21 cellular contexts compared by ENCODE assay signal in the genomic region with DNA sequence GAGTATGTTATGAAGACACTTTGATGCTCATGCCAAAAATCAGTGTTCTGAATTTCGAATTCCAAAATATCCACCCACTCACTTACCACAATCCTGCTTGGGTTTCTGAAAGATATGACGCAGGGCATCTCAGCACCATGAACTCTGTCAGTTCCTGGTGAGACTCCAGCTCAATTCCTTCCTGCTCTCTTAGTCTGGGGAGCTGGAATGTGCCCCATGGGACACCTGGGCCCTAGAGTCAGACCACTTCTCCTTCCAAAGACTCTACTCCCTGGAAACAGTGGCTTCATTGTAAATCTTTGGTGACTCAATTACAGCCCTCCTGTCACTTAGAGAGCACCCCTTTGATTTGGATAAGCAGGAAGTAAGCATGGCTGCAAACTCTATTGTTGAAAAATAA. TPM values are rescaled to one million over a fixed set of nuclear protein-coding genes. Genes with fewer than 3 reads are reported as not detected.
A peak's percentile ranks its signal among the peaks of the same experiment; 100 is the strongest.
DNase-seq lines count a peak whose midpoint lies in the region; ATAC-seq and TF ChIP-seq lines count a peak whose summit lies in the region.
"Had no signal": no experiment of that assay in that cellular context is flagged by ENCODE, and none has a peak within 500 bp of the region (broad histone marks: within the 10 kb centered on the region; RNA-seq: fewer than 3 reads in every experiment).

No MANE protein-coding gene starts in this region.

- DNase-seq in DMS79 (lab: John Stamatoyannopoulos, UW) (peak; percentile 91), NCI-H1417 (lab: John Stamatoyannopoulos, UW) (peak; percentile 43 to 85 (median 77)), adipocyte (ENCODE audit: low read depth) (peak; percentile 3), osteocyte (ENCODE audit: extremely low spot score, unreplicated experiment) (peak; percentile 30), SKM-1 (lab: John Stamatoyannopoulos, UW; ENCODE audit: unreplicated experiment) (no peak), T1000 (lab: John Stamatoyannopoulos, UW) (no peak), foreskin keratinocyte (no peak), GM13977 (ENCODE audit: low spot score) (no peak)
- DNase-seq: activated CD8-positive, alpha-beta T cell treated with anti-CD3 and anti-CD28 coated beads, Interleukin-2, amount 10 ng/mL, durations not matched to agents 7 days and 5 days; activated T-cell treated with anti-CD3 and anti-CD28 coated beads, Interleukin-2, amount 50 U/mL, for 72 hours; mesendoderm; MV-4-11; NCI-H2171; NK-92 treated with Interleukin-12 subunit alpha and Interleukin-12 subunit beta, amount 100 ng/mL, for 24 hours had no signal

- no peak overlapping the region for H3K4me3 ChIP-seq in adipocyte (ENCODE audit: low read length)

- no peak overlapping the region for H3K9ac ChIP-seq in adipocyte (ENCODE audit: low read length)

- H3K4me1 ChIP-seq in adipocyte (ENCODE audit: control insufficient read depth, insufficient read depth, low read length): no peaks in the 10 kb centered on the region
- no peaks in the 10 kb centered on the region for H3K4me1 ChIP-seq in foreskin keratinocyte

- no peaks in the 10 kb centered on the region for H3K36me3 Mint-ChIP-seq in osteocyte (ENCODE audit: unreplicated experiment)
- H3K36me3 Mint-ChIP-seq: activated naive CD4-positive, alpha-beta T cell treated with anti-CD3 and anti-CD28 coated beads, Interleukin-2, amount 50 U/mL, for 72 hours; brain; natural killer cell treated with Interleukin-12 subunit alpha and Interleukin-12 subunit beta and Interleukin-15 and Interleukin-18, amount 100 ng/mL, for 72 hours; WTC11 had no signal

- H3K4me1 Mint-ChIP-seq in osteocyte (ENCODE audit: unreplicated experiment): no peaks in the 10 kb centered on the region
- H3K4me1 Mint-ChIP-seq: brain had no signal

- in situ Hi-C loops in GM13977 (cut with MboI; ENCODE audit: low pct_unique_long_range_greater_than_20kb, low sequenced_read_pairs, unreplicated experiment): loop anchor here (10.0 kb wide), 1 partner anchor 149 kb away; no protein-coding TSS in a partner anchor

- no peaks in the 10 kb centered on the region for H3K9me3 ChIP-seq in adipocyte (ENCODE audit: control insufficient read depth, low read length)

- H3K27me3 ChIP-seq in adipocyte (replicated peaks; ENCODE audit: control insufficient read depth, insufficient read depth, low read length) (peaks cover 15% of the 10 kb centered on the region), foreskin keratinocyte (peaks cover 6% of the 10 kb centered on the region)

- ATAC-seq in foreskin keratinocyte: no peak
- ATAC-seq: activated CD8-positive, alpha-beta T cell treated with anti-CD3 and anti-CD28 coated beads, Interleukin-2, amount 10 ng/mL, durations not matched to agents 7 days and 5 days; activated naive CD4-positive, alpha-beta T cell treated with anti-CD3 and anti-CD28 coated beads, Interleukin-2, amount 50 U/mL, for 72 hours; activated T-cell treated with anti-CD3 and anti-CD28 coated beads, Interleukin-2, amount 50 U/mL, for 72 hours; natural killer cell treated with Interleukin-12 subunit alpha and Interleukin-12 subunit beta and Interleukin-15 and Interleukin-18, amount 100 ng/mL, for 72 hours; WTC11 had no signal

- H3K9me3 Mint-ChIP-seq in osteocyte (ENCODE audit: unreplicated experiment): no peaks in the 10 kb centered on the region
- H3K9me3 Mint-ChIP-seq: activated naive CD4-positive, alpha-beta T cell treated with anti-CD3 and anti-CD28 coated beads, Interleukin-2, amount 50 U/mL, for 72 hours; activated T-cell treated with anti-CD3 and anti-CD28 coated beads, Interleukin-2, amount 50 U/mL, for 72 hours; brain; natural killer cell treated with Interleukin-12 subunit alpha and Interleukin-12 subunit beta and Interleukin-15 and Interleukin-18, amount 100 ng/mL, for 72 hours had no signal

- no peak overlapping the region for H3K27ac Mint-ChIP-seq in osteocyte (ENCODE audit: unreplicated experiment)
- H3K27ac Mint-ChIP-seq: activated CD8-positive, alpha-beta T cell treated with anti-CD3 and anti-CD28 coated beads, Interleukin-2, amount 10 ng/mL, durations not matched to agents 7 days and 5 days; activated naive CD4-positive, alpha-beta T cell treated with anti-CD3 and anti-CD28 coated beads, Interleukin-2, amount 50 U/mL, for 72 hours; activated T-cell treated with anti-CD3 and anti-CD28 coated beads, Interleukin-2, amount 50 U/mL, for 72 hours; B cell; brain; natural killer cell treated with Interleukin-12 subunit alpha and Interleukin-12 subunit beta and Interleukin-15 and Interleukin-18, amount 100 ng/mL, for 72 hours; WTC11 had no signal

- H3K27me3 Mint-ChIP-seq in osteocyte (ENCODE audit: unreplicated experiment): peaks cover 2% of the 10 kb centered on the region
- H3K27me3 Mint-ChIP-seq: B cell had no signal

- no peak overlapping the region for H3K4me3 Mint-ChIP-seq in osteocyte (ENCODE audit: unreplicated experiment)
- H3K4me3 Mint-ChIP-seq: activated CD8-positive, alpha-beta T cell treated with anti-CD3 and anti-CD28 coated beads, Interleukin-2, amount 10 ng/mL, durations not matched to agents 7 days and 5 days; activated T-cell treated with anti-CD3 and anti-CD28 coated beads, Interleukin-2, amount 50 U/mL, for 72 hours; B cell; brain; natural killer cell treated with Interleukin-12 subunit alpha and Interleukin-12 subunit beta and Interleukin-15 and Interleukin-18, amount 100 ng/mL, for 72 hours; WTC11 had no signal

- no peaks in the 10 kb centered on the region for H3K36me3 ChIP-seq in adipocyte (ENCODE audit: control insufficient read depth, insufficient read depth, low read length, severe bottlenecking)

- no peak overlapping the region for H3K27ac ChIP-seq in foreskin keratinocyte
- H3K27ac ChIP-seq: HL-60 had no signal

- TF ChIP-seq CTCF in osteocyte (IDR thresholded peaks at IDR 0.05) (no peak), foreskin keratinocyte (conservative IDR thresholded peaks at IDR 0.05) (no peak), GM13977 (IDR thresholded peaks at IDR 0.05; ENCODE audit: extremely low read depth, insufficient read depth, missing control alignments) (no peak)

RNA-seq across cellular contexts. Expression of gene CD86, which starts 50.5 kb away (rescaled TPM):
- total RNA-seq in osteocyte: not detected in 2 replicates
- 0.49 and 0.92 TPM in 2 replicates for total RNA-seq in foreskin keratinocyte
- 0.61 and 0.68 TPM in 2 replicates for polyA plus RNA-seq in foreskin keratinocyte
- total RNA-seq: fibroblast of villous mesenchyme had no signal

Comparison
In these comparisons a context has a peak if more than half of its experiments do, and no peak if none do; other contexts are left out.
1. DNase-seq: peak in DMS79 (single experiment), NCI-H1417 (3 of 3), adipocyte (single experiment) and osteocyte (single experiment); none in SKM-1 (single experiment), T1000 (single experiment), foreskin keratinocyte (0 of 2) and GM13977 (single experiment).